Comparison of ENCODE assay signal across 1 cellular context in the genomic region with DNA sequence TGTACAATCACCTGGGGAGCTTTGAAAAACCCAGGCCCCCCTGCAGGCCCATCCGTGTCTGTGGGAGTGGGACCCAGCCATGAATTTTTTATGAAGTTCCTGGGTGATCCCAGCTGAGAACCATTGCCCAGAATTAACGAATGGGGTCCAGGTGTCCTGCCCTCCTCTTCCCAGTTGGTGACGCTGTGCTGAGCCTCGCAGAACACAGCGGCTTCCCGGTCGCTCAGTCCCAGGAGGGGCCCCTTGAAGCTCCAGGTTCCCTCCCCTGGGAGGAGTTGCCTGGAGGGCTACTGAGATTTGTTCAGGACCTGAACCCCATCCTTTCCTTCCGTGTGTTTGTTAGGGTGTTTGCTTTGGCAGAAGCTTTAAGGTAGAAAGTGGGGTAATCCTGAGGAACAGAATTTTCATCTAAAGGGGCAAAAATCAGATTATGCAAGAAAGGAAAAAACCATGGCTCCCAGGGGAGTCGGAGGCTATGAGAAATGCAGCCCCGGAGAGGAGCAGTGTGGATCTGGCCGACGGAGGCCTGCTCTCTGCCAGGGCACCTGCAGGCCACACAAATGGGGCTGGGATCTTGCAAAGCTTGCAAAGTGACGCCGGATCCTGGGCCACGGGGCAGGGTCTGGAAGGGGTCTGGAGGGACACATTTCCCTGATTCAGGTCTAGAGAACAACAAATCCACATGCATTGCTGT.
TF ChIP-seq lines count a peak whose summit lies in the region.

No MANE protein-coding gene starts in this region.

TF ChIP-seq in GM23338, 12 proteins besides CTCF, POLR2A, EP300 and RAD21 (continued from another document):
- TF ChIP-seq, protein P1, sequence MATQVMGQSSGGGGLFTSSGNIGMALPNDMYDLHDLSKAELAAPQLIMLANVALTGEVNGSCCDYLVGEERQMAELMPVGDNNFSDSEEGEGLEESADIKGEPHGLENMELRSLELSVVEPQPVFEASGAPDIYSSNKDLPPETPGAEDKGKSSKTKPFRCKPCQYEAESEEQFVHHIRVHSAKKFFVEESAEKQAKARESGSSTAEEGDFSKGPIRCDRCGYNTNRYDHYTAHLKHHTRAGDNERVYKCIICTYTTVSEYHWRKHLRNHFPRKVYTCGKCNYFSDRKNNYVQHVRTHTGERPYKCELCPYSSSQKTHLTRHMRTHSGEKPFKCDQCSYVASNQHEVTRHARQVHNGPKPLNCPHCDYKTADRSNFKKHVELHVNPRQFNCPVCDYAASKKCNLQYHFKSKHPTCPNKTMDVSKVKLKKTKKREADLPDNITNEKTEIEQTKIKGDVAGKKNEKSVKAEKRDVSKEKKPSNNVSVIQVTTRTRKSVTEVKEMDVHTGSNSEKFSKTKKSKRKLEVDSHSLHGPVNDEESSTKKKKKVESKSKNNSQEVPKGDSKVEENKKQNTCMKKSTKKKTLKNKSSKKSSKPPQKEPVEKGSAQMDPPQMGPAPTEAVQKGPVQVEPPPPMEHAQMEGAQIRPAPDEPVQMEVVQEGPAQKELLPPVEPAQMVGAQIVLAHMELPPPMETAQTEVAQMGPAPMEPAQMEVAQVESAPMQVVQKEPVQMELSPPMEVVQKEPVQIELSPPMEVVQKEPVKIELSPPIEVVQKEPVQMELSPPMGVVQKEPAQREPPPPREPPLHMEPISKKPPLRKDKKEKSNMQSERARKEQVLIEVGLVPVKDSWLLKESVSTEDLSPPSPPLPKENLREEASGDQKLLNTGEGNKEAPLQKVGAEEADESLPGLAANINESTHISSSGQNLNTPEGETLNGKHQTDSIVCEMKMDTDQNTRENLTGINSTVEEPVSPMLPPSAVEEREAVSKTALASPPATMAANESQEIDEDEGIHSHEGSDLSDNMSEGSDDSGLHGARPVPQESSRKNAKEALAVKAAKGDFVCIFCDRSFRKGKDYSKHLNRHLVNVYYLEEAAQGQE (IDR thresholded peaks at IDR 0.05; ENCODE audit: unreplicated experiment): no peak
- no peak for TF ChIP-seq JUNB (IDR thresholded peaks at IDR 0.05; ENCODE audit: unreplicated experiment)
